ENCODE assay signal across 25 cellular contexts in genomic region chr7:117619690-117620089, GRCh38.
"Had no signal": no experiment of that assay in that cellular context is flagged by ENCODE, and none has a peak within 500 bp of the region (broad histone marks: within the 10 kb centered on the region; RNA-seq: fewer than 3 reads in every experiment).

No MANE protein-coding gene starts in this region.

- H3K4me1 Mint-ChIP-seq: memory B cell; mesothelial cell of epicardium; naive thymus-derived CD8-positive, alpha-beta T cell; stimulated activated memory B cell treated with anti-CD40 and anti-IgM and Interleukin-4, amounts not matched to agents 10 μg/mL and 1 μg/mL and 100 μg/mL, for 72 hours had no signal

- H3K27me3 ChIP-seq: dorsolateral prefrontal cortex, gastrocnemius medialis, heart left ventricle, hepatocyte, ovary, sigmoid colon, tibial nerve, upper lobe of left lung, uterus had no signal

- H3K9me3 Mint-ChIP-seq: memory B cell; mesothelial cell of epicardium; stimulated activated memory B cell treated with anti-CD40 and anti-IgM and Interleukin-4, amounts not matched to agents 10 μg/mL and 1 μg/mL and 100 μg/mL, for 72 hours had no signal

- H3K4me3 Mint-ChIP-seq: memory B cell; mesothelial cell of epicardium; naive thymus-derived CD8-positive, alpha-beta T cell; stimulated activated memory B cell treated with anti-CD40 and anti-IgM and Interleukin-4, amounts not matched to agents 10 μg/mL and 1 μg/mL and 100 μg/mL, for 72 hours had no signal

- H3K36me3 ChIP-seq: gastrocnemius medialis, heart left ventricle, ovary, sigmoid colon, thoracic aorta, tibial nerve, upper lobe of left lung, uterus had no signal

- H3K4me1 ChIP-seq: gastrocnemius medialis, heart left ventricle, psoas muscle, sigmoid colon, tibial nerve, upper lobe of left lung, uterus had no signal

- H3K27me3 Mint-ChIP-seq: memory B cell; stimulated activated memory B cell treated with anti-CD40 and anti-IgM and Interleukin-4, amounts not matched to agents 10 μg/mL and 1 μg/mL and 100 μg/mL, for 72 hours had no signal

- H3K27ac ChIP-seq: dorsolateral prefrontal cortex, gastrocnemius medialis, heart left ventricle, hepatocyte, ovary, psoas muscle, sigmoid colon, thoracic aorta, tibial nerve, upper lobe of left lung, uterus had no signal

- H3K36me3 Mint-ChIP-seq: memory B cell; mesothelial cell of epicardium; naive thymus-derived CD8-positive, alpha-beta T cell; stimulated activated memory B cell treated with anti-CD40 and anti-IgM and Interleukin-4, amounts not matched to agents 10 μg/mL and 1 μg/mL and 100 μg/mL, for 72 hours had no signal

- H3K4me3 ChIP-seq: dorsolateral prefrontal cortex, gastrocnemius medialis, heart left ventricle, hepatocyte, lung, ovary, psoas muscle, sigmoid colon, thoracic aorta, tibial nerve, upper lobe of left lung, uterus had no signal

- DNase-seq: dorsolateral prefrontal cortex; effector CD4-positive, alpha-beta T cell; foreskin fibroblast; gastrocnemius medialis; heart left ventricle; kidney; naive thymus-derived CD8-positive, alpha-beta T cell; occipital lobe; ovary; posterior cingulate gyrus; psoas muscle; right cardiac atrium; sigmoid colon; stimulated activated CD4-positive, alpha-beta T cell treated with anti-CD3 and anti-CD28 coated beads, Interleukin-2, amount 100 ng/mL, for 24 hours; stimulated activated CD4-positive, alpha-beta T cell treated with anti-CD3 and anti-CD28 coated beads, Interleukin-4, amount 100 ng/mL, for 24 hours; stimulated activated naive CD8-positive, alpha-beta T cell treated with anti-CD3 and anti-CD28 coated beads, Interleukin-15, Interleukin-2, amounts not matched to agents 100 U/mL and 50 U/mL, for 24 hours; upper lobe of left lung; uterus had no signal

- H3K9me3 ChIP-seq: gastrocnemius medialis, heart left ventricle, ovary, psoas muscle, sigmoid colon, thoracic aorta, tibial nerve, upper lobe of left lung, uterus had no signal

- H3K27ac Mint-ChIP-seq: memory B cell; mesothelial cell of epicardium; naive thymus-derived CD8-positive, alpha-beta T cell; stimulated activated memory B cell treated with anti-CD40 and anti-IgM and Interleukin-4, amounts not matched to agents 10 μg/mL and 1 μg/mL and 100 μg/mL, for 72 hours had no signal
